8 cellular contexts compared by ENCODE assay signal in the genomic region with DNA sequence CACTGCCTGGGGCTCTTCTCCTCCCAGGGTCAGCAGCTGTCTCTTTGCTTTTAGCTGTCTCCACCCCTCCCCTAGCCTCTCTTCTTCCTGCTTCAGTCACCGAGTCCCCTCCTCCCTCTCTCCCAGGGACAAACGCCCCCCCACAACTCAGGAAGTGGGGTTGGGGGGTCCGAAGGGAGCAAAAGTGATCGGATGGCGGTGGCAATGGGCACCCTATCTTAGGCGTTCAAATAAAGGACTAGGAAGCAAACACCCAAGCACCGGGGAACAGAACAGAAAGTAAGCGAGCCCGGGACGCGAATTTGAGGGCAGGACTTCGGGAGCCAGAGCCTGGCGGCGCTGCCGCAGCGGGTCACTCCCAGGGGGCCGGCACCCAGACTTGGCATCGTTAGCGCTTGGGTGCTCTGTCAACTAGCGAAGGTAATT. TPM values are rescaled to one million over a fixed set of nuclear protein-coding genes. Genes with fewer than 3 reads are reported as not detected.
DNase-seq lines count a peak whose midpoint lies in the region; ATAC-seq and TF ChIP-seq lines count a peak whose summit lies in the region.

No MANE protein-coding gene starts in this region.

- no peaks in the 10 kb centered on the region for H3K9me3 ChIP-seq in cardiac muscle cell (ENCODE audit: low read depth)
- H3K9me3 ChIP-seq in psoas muscle = no peaks in the 10 kb centered on the region

- ATAC-seq in psoas muscle (peak; percentile 20 to 40 (median 32)), HG02642 (IDR thresholded peaks at IDR 0.05; ENCODE audit: poor library complexity, unreplicated experiment) (no peak), HG03039 (IDR thresholded peaks at IDR 0.05; ENCODE audit: unreplicated experiment) (no peak)

- no peak for TF ChIP-seq CTCF in GM12864 (IDR thresholded peaks at IDR 0.05; ENCODE audit: low read depth, low read length, missing control alignments)
- TF ChIP-seq CTCF in cardiac muscle cell (IDR thresholded peaks at IDR 0.05; ENCODE audit: low read depth, low read length) = no peak
- no peak for TF ChIP-seq CTCF in psoas muscle (IDR thresholded peaks at IDR 0.05)

- H3K36me3 ChIP-seq in cardiac muscle cell (no peaks in the 10 kb centered on the region), psoas muscle (ENCODE audit: insufficient read depth in 1 of 2, low read depth in 1 of 2) (no peaks in the 10 kb centered on the region)

- DNase-seq in GM12864 (ENCODE audit: low read depth) (no peak), NCI-H345 treated with DMSO at 0.1 percent for 48 hours (lab: John Stamatoyannopoulos, UW; ENCODE audit: unreplicated experiment) (peak; percentile 35), cardiac muscle cell (ENCODE audit: low read depth in 1 of 2, low spot score in 1 of 2) (no peak), psoas muscle (peak in 1 of 2 donors; percentile 69), GDM1 (lab: John Stamatoyannopoulos, UW) (no peak)
- peak; percentile 13 for DNase-seq in activated T-helper 9 cell treated with anti-CD3 and anti-CD28 coated beads, Interleukin-2, amount 50 U/mL, for 16 hours (ENCODE audit: low read depth)

- H3K4me1 ChIP-seq in cardiac muscle cell (ENCODE audit: low read depth) (peaks cover 5% of the 10 kb centered on the region), psoas muscle (peaks cover 3% of the 10 kb centered on the region)

- H3K4me3 ChIP-seq in GM12864 (ENCODE audit: low read depth, low read length) = peak overlapping the region; percentile 66
- peak overlapping the region; percentile 49 for H3K4me3 ChIP-seq in cardiac muscle cell
- H3K4me3 ChIP-seq in psoas muscle = peak overlapping the region; percentile 71

- peaks cover 58% of the 10 kb centered on the region for H3K27me3 ChIP-seq in cardiac muscle cell
- H3K27me3 ChIP-seq in psoas muscle (ENCODE audit: insufficient read depth in 3 of 3, low read length in 2 of 3) = peaks cover 0 to 19% (median 5%) of the 10 kb centered on the region in 3 donors

- intact Hi-C loops in psoas muscle (cut with DNase I) = no loop called here

- H3K27ac ChIP-seq in cardiac muscle cell (no peak overlapping the region), psoas muscle (peak overlapping the region; percentile 60)

- WGBS in psoas muscle, 3 donors = 3 to 4% (median 3%) methylated on average over 20 of the region's 20 CpGs

RNA-seq across cellular contexts. Expression of gene ITPR3, which starts 1.0 kb away (rescaled TPM):
- 0.35 and 1.1 TPM in 2 replicates for total RNA-seq in cardiac muscle cell
- polyA plus RNA-seq in cardiac muscle cell = 0.13 and 0.92 TPM in 2 replicates
- 1 to 10 TPM; 3.1 to 7.4 (median 4.1) TPM for total RNA-seq in psoas muscle
- polyA plus RNA-seq in psoas muscle = 1 to 10 TPM; 1.9 to 5.5 (median 2.2) TPM

RNA-seq across cellular contexts. Expression of gene BAK1, which starts 40.1 kb away (rescaled TPM):
- total RNA-seq in cardiac muscle cell = 39.0 and 60.8 TPM in 2 replicates
- polyA plus RNA-seq in cardiac muscle cell = 56.1 and 85.3 TPM in 2 replicates
- 10 to 100 TPM; 10.3 to 22.1 (median 17.6) TPM for total RNA-seq in psoas muscle
- 10 to 100 TPM; 19.8 to 55.9 (median 55.0) TPM for polyA plus RNA-seq in psoas muscle

Comparison
In these comparisons a context has a peak if more than half of its experiments do, and no peak if none do; other contexts are left out.
1. DNase-seq: peak in NCI-H345 treated with DMSO at 0.1 percent for 48 hours (single experiment) and activated T-helper 9 cell treated with anti-CD3 and anti-CD28 coated beads, Interleukin-2, amount 50 U/mL, for 16 hours (single experiment); none in GM12864 (single experiment), cardiac muscle cell (0 of 2) and GDM1 (single experiment).
2. ATAC-seq: peak in psoas muscle (4 of 4); none in HG02642 (single experiment) and HG03039 (single experiment).
3. Peak in every context shown above with its lines, with median percentiles within 50 percentile points of each other: H3K4me3 ChIP-seq.